1 cellular context compared by ENCODE assay signal in the genomic region with DNA sequence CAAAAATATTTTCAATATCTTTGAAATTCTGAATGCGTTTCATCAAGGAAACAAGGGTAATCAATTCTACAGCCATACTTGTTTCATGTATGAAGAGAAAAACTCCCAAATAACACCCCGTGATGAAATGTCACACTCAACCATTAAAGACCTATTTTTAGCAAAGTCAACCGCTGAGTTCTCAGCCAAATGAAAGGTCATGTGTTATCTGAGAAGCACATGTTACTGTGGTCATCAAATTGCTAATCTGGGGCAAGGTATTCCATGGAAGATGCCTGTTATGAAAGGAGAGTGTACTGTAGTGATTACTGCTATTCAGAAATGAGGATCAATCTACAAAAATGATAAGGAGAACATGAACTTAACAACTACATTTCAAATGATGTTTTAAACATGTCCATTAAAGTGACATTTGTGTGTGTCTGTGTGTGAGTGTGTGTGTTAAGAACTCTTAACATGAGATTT.
TF ChIP-seq lines count a peak whose summit lies in the region.

No MANE protein-coding gene starts in this region.

TF ChIP-seq in SK-N-SH, 30 proteins besides CTCF, POLR2A, EP300 and RAD21 (continued from another document):
- TF ChIP-seq, protein P1, sequence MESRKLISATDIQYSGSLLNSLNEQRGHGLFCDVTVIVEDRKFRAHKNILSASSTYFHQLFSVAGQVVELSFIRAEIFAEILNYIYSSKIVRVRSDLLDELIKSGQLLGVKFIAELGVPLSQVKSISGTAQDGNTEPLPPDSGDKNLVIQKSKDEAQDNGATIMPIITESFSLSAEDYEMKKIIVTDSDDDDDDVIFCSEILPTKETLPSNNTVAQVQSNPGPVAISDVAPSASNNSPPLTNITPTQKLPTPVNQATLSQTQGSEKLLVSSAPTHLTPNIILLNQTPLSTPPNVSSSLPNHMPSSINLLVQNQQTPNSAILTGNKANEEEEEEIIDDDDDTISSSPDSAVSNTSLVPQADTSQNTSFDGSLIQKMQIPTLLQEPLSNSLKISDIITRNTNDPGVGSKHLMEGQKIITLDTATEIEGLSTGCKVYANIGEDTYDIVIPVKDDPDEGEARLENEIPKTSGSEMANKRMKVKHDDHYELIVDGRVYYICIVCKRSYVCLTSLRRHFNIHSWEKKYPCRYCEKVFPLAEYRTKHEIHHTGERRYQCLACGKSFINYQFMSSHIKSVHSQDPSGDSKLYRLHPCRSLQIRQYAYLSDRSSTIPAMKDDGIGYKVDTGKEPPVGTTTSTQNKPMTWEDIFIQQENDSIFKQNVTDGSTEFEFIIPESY (IDR thresholded peaks at IDR 0.05; ENCODE audit: borderline replicate concordance, low read depth) = no peak
- no peak for TF ChIP-seq FOXJ3 (CRISPR knock-in tag; IDR thresholded peaks at IDR 0.05)
- TF ChIP-seq TAF1 (IDR thresholded peaks at IDR 0.05; ENCODE audit: borderline replicate concordance, low read depth, low read length) = no peak
- no peak for TF ChIP-seq REST (IDR thresholded peaks at IDR 0.05; ENCODE audit: low read depth, low read length)
- TF ChIP-seq YY1 (IDR thresholded peaks at IDR 0.05; ENCODE audit: low read depth) = no peak
- no peak for TF ChIP-seq JUND (IDR thresholded peaks at IDR 0.05)
- no peak for TF ChIP-seq CHD2 (IDR thresholded peaks at IDR 0.05; ENCODE audit: low read length, partially characterized antibody)
TF ChIP-seq in SK-N-SH: peak in this region for 0.
